Comparison of ENCODE assay signal across 19 cellular contexts in genomic region chr3:127785711-127786265, GRCh38. TPM values are rescaled to one million over a fixed set of nuclear protein-coding genes. Genes with fewer than 3 reads are reported as not detected.
DNase-seq lines count a peak whose midpoint lies in the region; ATAC-seq and TF ChIP-seq lines count a peak whose summit lies in the region.
"Had no signal": no experiment of that assay in that cellular context is flagged by ENCODE, and none has a peak within 500 bp of the region (broad histone marks: within the 10 kb centered on the region; RNA-seq: fewer than 3 reads in every experiment).

No MANE protein-coding gene starts in this region.

- no peaks in the 10 kb centered on the region for H3K27me3 ChIP-seq in left ventricle myocardium inferior (ENCODE audit: low read depth)
- H3K27me3 ChIP-seq in duodenal mucosa (ENCODE audit: control insufficient read depth in 1 of 2, insufficient read depth in 2 of 2, low read length in 2 of 2) = no peaks in the 10 kb centered on the region
- no peaks in the 10 kb centered on the region for H3K27me3 ChIP-seq in muscle layer of duodenum (ENCODE audit: low read depth, low read length)
- H3K27me3 ChIP-seq in upper lobe of right lung = no peaks in the 10 kb centered on the region
- no peaks in the 10 kb centered on the region for H3K27me3 ChIP-seq in HAP-1 (ENCODE audit: low read depth)
- H3K27me3 ChIP-seq: brain microvascular endothelial cell, pancreas had no signal

- in situ Hi-C loops in HAP-1 (cut with MboI; ENCODE audit: low sequenced_read_pairs) = no loop called here

- TF ChIP-seq CTCF in left ventricle myocardium inferior (IDR thresholded peaks at IDR 0.05; ENCODE audit: borderline replicate concordance) (no peak), upper lobe of right lung (IDR thresholded peaks at IDR 0.05) (no peak)

- H3K4me1 ChIP-seq in left ventricle myocardium inferior = peaks cover 98% of the 10 kb centered on the region
- H3K4me1 ChIP-seq in duodenal mucosa (ENCODE audit: control insufficient read depth in 1 of 2, insufficient read depth in 2 of 2, low read length in 2 of 2) = peaks cover 44 to 52% of the 10 kb centered on the region in 2 donors
- peaks cover 42 to 59% of the 10 kb centered on the region in 2 donors for H3K4me1 ChIP-seq in muscle layer of duodenum (ENCODE audit: control insufficient read depth in 1 of 2, insufficient read depth in 2 of 2, low read length in 2 of 2)
- H3K4me1 ChIP-seq in upper lobe of right lung = peaks cover 49% of the 10 kb centered on the region
- no peaks in the 10 kb centered on the region for H3K4me1 ChIP-seq in HAP-1

- H3K9ac ChIP-seq in duodenal mucosa (ENCODE audit: low read depth in 1 of 2, low read length in 2 of 2) = peak overlapping the region; percentile 33 to 37

- H3K9me3 ChIP-seq in left ventricle myocardium inferior (replicated peaks) (no peaks in the 10 kb centered on the region), duodenal mucosa (ENCODE audit: control insufficient read depth in 1 of 2, low read length in 2 of 2) (no peaks in the 10 kb centered on the region), muscle layer of duodenum (ENCODE audit: control insufficient read depth in 1 of 2, low read length in 2 of 2) (no peaks in the 10 kb centered on the region), upper lobe of right lung (no peaks in the 10 kb centered on the region), HAP-1 (no peaks in the 10 kb centered on the region)
- H3K9me3 ChIP-seq: pancreas had no signal

- H3K27ac ChIP-seq in left ventricle myocardium inferior (replicated peaks) = peak overlapping the region; percentile 64
- peak overlapping the region; percentile 63 for H3K27ac ChIP-seq in duodenal mucosa (ENCODE audit: low read depth, low read length)
- peak overlapping the region; percentile 80 for H3K27ac ChIP-seq in muscle layer of duodenum (ENCODE audit: low read length)
- peak overlapping the region; percentile 55 for H3K27ac ChIP-seq in upper lobe of right lung
- H3K27ac ChIP-seq: brain microvascular endothelial cell, pancreas had no signal

- peak overlapping the region; percentile 10 for H3K4me3 ChIP-seq in left ventricle myocardium inferior
- peak overlapping the region; percentile 9 to 11 for H3K4me3 ChIP-seq in duodenal mucosa (ENCODE audit: low read depth in 1 of 2, low read length in 2 of 2)
- H3K4me3 ChIP-seq in muscle layer of duodenum (ENCODE audit: low read depth in 1 of 2, low read length in 2 of 2) = peak overlapping the region in 1 of 2 donors; percentile 19
- no peak overlapping the region for H3K4me3 ChIP-seq in upper lobe of right lung
- no peak overlapping the region for H3K4me3 ChIP-seq in HAP-1
- H3K4me3 ChIP-seq: GM12878, pancreas had no signal

- DNase-seq in left ventricle myocardium inferior (no peak), left cardiac atrium (no peak), upper lobe of right lung (peak; percentile 62), HAP-1 (ENCODE audit: low spot score in 2 of 2) (no peak)
- DNase-seq in stimulated activated naive CD4-positive, alpha-beta T cell treated with Interleukin-2 at 50 U/mL for 16 hours (lab: John Stamatoyannopoulos, UW) = no peak
- DNase-seq: activated CD4-positive, alpha-beta T cell treated with anti-CD3 and anti-CD28 coated beads, Interleukin-2, amount 50 U/mL, for 1 hour; brain microvascular endothelial cell; KG1; NCI-H2227 treated with DMSO at 0.1 percent for 48 hours; stimulated activated CD4-positive, alpha-beta T cell treated with anti-CD3 and anti-CD28 coated beads, Interleukin-4, amount 100 ng/mL, for 1 hour; T-helper 1 cell had no signal

- H3K36me3 ChIP-seq in left ventricle myocardium inferior (peaks cover 10% of the 10 kb centered on the region), duodenal mucosa (ENCODE audit: control insufficient read depth in 1 of 2, insufficient read depth in 2 of 2, low read length in 2 of 2) (peaks cover under 1 to 6% of the 10 kb centered on the region in 2 donors), muscle layer of duodenum (ENCODE audit: control insufficient read depth in 1 of 2, insufficient read depth in 2 of 2, low read length in 2 of 2) (no peaks in the 10 kb centered on the region), upper lobe of right lung (no peaks in the 10 kb centered on the region), HAP-1 (replicated peaks) (no peaks in the 10 kb centered on the region)
- H3K36me3 ChIP-seq: brain microvascular endothelial cell, pancreas had no signal

- intact Hi-C loops in left ventricle myocardium inferior (cut with micrococcal nuclease) (no loop called here), left cardiac atrium (cut with DNase I) (no loop called here), upper lobe of right lung (cut with DNase I) (no loop called here)

- ATAC-seq in left cardiac atrium = no peak
- peak; percentile 6 for ATAC-seq in upper lobe of right lung
- ATAC-seq in GM18868 (IDR thresholded peaks at IDR 0.05; ENCODE audit: unreplicated experiment) = no peak
- ATAC-seq: activated T-helper 17 cell treated with anti-CD3 and anti-CD28 coated beads, Interleukin-2, amount 50 U/mL, for 72 hours; GM12878; Panc1; stimulated activated memory B cell treated with anti-CD40 and anti-IgM and Interleukin-4, amounts not matched to agents 10 μg/mL and 1 μg/mL and 100 μg/mL, for 72 hours had no signal

RNA-seq across cellular contexts. Expression of gene MGLL, which starts 36.5 kb away (rescaled TPM):
- 67.0 TPM for total RNA-seq in left ventricle myocardium inferior
- total RNA-seq in left cardiac atrium = 100 to 1,000 TPM in 1 of 2 donors, 10 to 100 TPM in 1; 95.4 to 122 TPM
- total RNA-seq in upper lobe of right lung = 194 TPM

Comparison
In these comparisons a context has a peak if more than half of its experiments do, and no peak if none do; other contexts are left out.
1. H3K4me3 ChIP-seq: peak in left ventricle myocardium inferior (single experiment) and duodenal mucosa (2 of 2); none in upper lobe of right lung (single experiment) and HAP-1 (single experiment).
2. Peak in every context shown above with its lines, with median percentiles within 50 percentile points of each other: H3K27ac ChIP-seq.